ENCODE assay signal across 8 cellular contexts in the genomic region with DNA sequence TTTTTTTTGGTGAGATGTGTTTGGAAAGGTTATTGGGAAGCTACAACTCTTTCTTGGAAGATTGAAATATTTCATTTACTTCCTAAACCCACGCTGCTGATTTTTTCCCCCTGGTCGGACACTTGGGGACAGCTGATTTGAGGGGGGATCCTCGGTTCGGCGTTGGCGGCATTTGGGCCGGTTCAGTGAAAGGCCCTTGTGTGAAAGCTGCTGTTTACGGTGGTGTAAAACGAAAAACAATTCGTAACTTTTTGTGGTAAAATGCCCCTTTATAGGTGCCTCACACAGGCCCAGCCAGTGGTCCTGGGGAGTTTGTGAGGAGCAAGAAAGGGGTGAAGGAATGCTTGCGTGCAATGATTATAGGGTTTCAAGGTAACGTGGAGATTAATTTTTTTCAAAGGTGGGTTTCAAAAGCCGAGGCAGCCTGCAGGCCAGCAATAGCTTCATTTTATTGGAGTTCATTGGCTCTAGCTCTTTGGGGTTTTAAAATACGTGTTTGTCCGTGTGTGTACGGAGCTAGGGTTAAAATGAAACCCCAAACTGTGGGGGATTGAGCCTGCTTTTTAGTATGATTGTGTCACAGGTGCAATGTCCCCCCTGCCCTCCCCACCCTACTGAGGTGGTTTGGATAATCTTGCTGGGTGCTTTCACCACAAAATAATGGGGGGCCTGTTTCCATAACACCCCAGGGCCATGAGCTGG.
A peak's percentile ranks its signal among the peaks of the same experiment; 100 is the strongest.
DNase-seq lines count a peak whose midpoint lies in the region; ATAC-seq and TF ChIP-seq lines count a peak whose summit lies in the region.

No MANE protein-coding gene starts in this region.

- H3K4me3 ChIP-seq in BLaER1: peak overlapping the region; percentile 76
- H3K4me3 ChIP-seq in dorsolateral prefrontal cortex: peak overlapping the region; percentile 70 to 98 (median 93)

- H3K4me1 ChIP-seq in BLaER1: peaks cover 66% of the 10 kb centered on the region

- H3K9ac ChIP-seq in BLaER1: peak overlapping the region; percentile 90

- peaks cover 0 to 11% (median 0%) of the 10 kb centered on the region in 3 donors for H3K36me3 Mint-ChIP-seq in naive thymus-derived CD8-positive, alpha-beta T cell

- H3K27ac ChIP-seq in BLaER1: peak overlapping the region; percentile 95
- H3K27ac ChIP-seq in KOPT-K1 (ENCODE audit: low read depth, low read length, poor library complexity, severe bottlenecking): peak overlapping the region; percentile 100
- peak overlapping the region; percentile 92 to 100 (median 99) for H3K27ac ChIP-seq in dorsolateral prefrontal cortex

- no peak for TF ChIP-seq CTCF in dorsolateral prefrontal cortex (IDR thresholded peaks at IDR 0.05 in 54 of 56, conservative IDR thresholded peaks at IDR 0.05 in 2 of 56; ENCODE audit: low read depth in 1 of 56, partially characterized antibody in 56 of 56)

- no peaks in the 10 kb centered on the region for H3K9me3 Mint-ChIP-seq in naive thymus-derived CD8-positive, alpha-beta T cell

- intact Hi-C loops in dorsolateral prefrontal cortex (cut with DNase I): loop anchor here (5.0 to 10.0 kb wide), 2 partner anchors 34 to 58 kb away; no protein-coding TSS in a partner anchor

- no peaks in the 10 kb centered on the region for H3K9me3 ChIP-seq in BLaER1
- no peaks in the 10 kb centered on the region for H3K9me3 ChIP-seq in KOPT-K1 (ENCODE audit: insufficient read depth, low read length, poor library complexity, severe bottlenecking)

- peak overlapping the region; percentile 56 to 80 (median 68) for H3K4me3 Mint-ChIP-seq in naive thymus-derived CD8-positive, alpha-beta T cell

- POLR2A ChIA-PET in naive thymus-derived CD8-positive, alpha-beta T cell (lab: Charles Lee): interaction anchor here (0.5 to 1.2 kb wide), 5 partner anchors 15 to 61 kb away, joined by 3 to 7 read pairs (median 3); no protein-coding TSS in a partner anchor

- H3K27me3 Mint-ChIP-seq in naive thymus-derived CD8-positive, alpha-beta T cell: no peaks in the 10 kb centered on the region

- peaks cover 11% of the 10 kb centered on the region; the same call in 1 of the 2 replicates for H3K36me3 ChIP-seq in BLaER1
- H3K36me3 ChIP-seq in KOPT-K1 (ENCODE audit: insufficient read depth, low read length): peaks cover 34% of the 10 kb centered on the region

- peaks cover 88% of the 10 kb centered on the region for H4K20me1 ChIP-seq in BLaER1

- peak overlapping the region in 2 of 10 donors; percentile 12 to 30 for H3K27ac Mint-ChIP-seq in naive thymus-derived CD8-positive, alpha-beta T cell

- DNase-seq in dorsolateral prefrontal cortex (peak in 6 of 10 donors; percentile 2 to 30 (median 16)), DMS53 treated with DMSO at 0.1 percent for 48 hours (lab: John Stamatoyannopoulos, UW; ENCODE audit: unreplicated experiment) (no peak), HCEC 1CT (no peak), iPS-NIHi7 (ENCODE audit: extremely low spot score) (no peak), NCI-H1105 treated with DMSO at 0.1 percent for 48 hours (lab: John Stamatoyannopoulos, UW) (no peak)
- DNase-seq in naive thymus-derived CD8-positive, alpha-beta T cell: peak in 1 of 10 donors; percentile 23

- peaks cover 17 to 58% (median 54%) of the 10 kb centered on the region in 4 donors for H3K4me1 Mint-ChIP-seq in naive thymus-derived CD8-positive, alpha-beta T cell

- H3K27me3 ChIP-seq in BLaER1: peaks cover 95% of the 10 kb centered on the region
- H3K27me3 ChIP-seq in dorsolateral prefrontal cortex: no peaks in the 10 kb centered on the region

- peak overlapping the region; percentile 80 for H3K4me2 ChIP-seq in BLaER1

- ATAC-seq in naive thymus-derived CD8-positive, alpha-beta T cell: no peak

Comparison
In these comparisons a context has a peak if more than half of its experiments do, and no peak if none do; other contexts are left out.
1. DNase-seq: peak in dorsolateral prefrontal cortex (6 of 10); none in DMS53 treated with DMSO at 0.1 percent for 48 hours (single experiment), HCEC 1CT (single experiment), iPS-NIHi7 (single experiment) and NCI-H1105 treated with DMSO at 0.1 percent for 48 hours (single experiment).
2. Peak in every context shown above with its lines, with median percentiles within 50 percentile points of each other: H3K27ac ChIP-seq.